Comparison of ENCODE assay signal across 11 cellular contexts in the genomic region with DNA sequence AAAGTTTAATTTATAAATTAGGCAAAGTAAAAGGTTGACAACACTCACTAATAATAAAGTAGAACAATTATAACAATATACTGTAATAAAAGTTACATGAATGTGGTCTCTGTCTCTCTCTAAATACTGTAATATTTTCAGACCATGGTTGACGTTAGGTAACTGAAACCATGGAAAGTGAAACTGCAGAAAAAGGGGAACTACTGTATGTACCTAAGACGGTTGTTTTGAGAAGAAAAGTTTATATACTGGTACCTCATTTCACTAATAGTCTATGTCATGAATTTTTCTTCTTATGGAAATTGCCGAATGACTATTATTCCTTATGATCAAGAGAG.
A peak's percentile ranks its signal among the peaks of the same experiment; 100 is the strongest.
DNase-seq lines count a peak whose midpoint lies in the region; ATAC-seq and TF ChIP-seq lines count a peak whose summit lies in the region.
"Had no signal": no experiment of that assay in that cellular context is flagged by ENCODE, and none has a peak within 500 bp of the region (broad histone marks: within the 10 kb centered on the region; RNA-seq: fewer than 3 reads in every experiment).

No MANE protein-coding gene starts in this region.

- H3K9ac ChIP-seq in SU-DHL-6 (ENCODE audit: low read length) = peak overlapping the region; percentile 44

- peak overlapping the region; percentile 76 for H2AFZ ChIP-seq in SU-DHL-6 (ENCODE audit: low read depth, low read length, severe bottlenecking)

- no peaks in the 10 kb centered on the region for H4K20me1 ChIP-seq in SU-DHL-6 (ENCODE audit: low read depth, low read length)

- ATAC-seq in GM18519 (IDR thresholded peaks at IDR 0.05; ENCODE audit: low FRiP score, unreplicated experiment) = peak; percentile 99
- peak; percentile 99 for ATAC-seq in GM21576 (IDR thresholded peaks at IDR 0.05; ENCODE audit: unreplicated experiment)
- ATAC-seq in HG03196 (IDR thresholded peaks at IDR 0.05; ENCODE audit: unreplicated experiment) = peak; percentile 95
- ATAC-seq in right cardiac atrium = no peak
- ATAC-seq: HCT116 had no signal

- WGBS in right cardiac atrium = 73% methylated on average over 3 of the region's 3 CpGs

- H3K36me3 ChIP-seq in SU-DHL-6 (ENCODE audit: low read length) = no peaks in the 10 kb centered on the region

- intact Hi-C loops in right cardiac atrium (cut with DNase I) = no loop called here

- H3F3A ChIP-seq in SU-DHL-6 (ENCODE audit: insufficient read depth) = peaks cover 34% of the 10 kb centered on the region

- peak overlapping the region; percentile 30 for H3K4me3 ChIP-seq in SU-DHL-6 (ENCODE audit: insufficient read depth, low read length, poor library complexity, severe bottlenecking)
- no peak overlapping the region for H3K4me3 ChIP-seq in right cardiac atrium (ENCODE audit: low read length)

- DNase-seq in NCI-H2227 (lab: John Stamatoyannopoulos, UW; ENCODE audit: unreplicated experiment) (no peak), right cardiac atrium (no peak), NCI-H2171 treated with DMSO at 0.1 percent for 48 hours (lab: John Stamatoyannopoulos, UW) (no peak), NCI-H1105 (lab: John Stamatoyannopoulos, UW) (no peak)
- DNase-seq: activated effector memory CD4-positive, alpha-beta T cell treated with anti-CD3 and anti-CD28 coated beads, Interleukin-2, amount 50 U/mL, for 16 hours; NCI-H2081 had no signal

- H3K4me2 ChIP-seq in SU-DHL-6 (ENCODE audit: low read depth, low read length, poor library complexity, severe bottlenecking) = peak overlapping the region; percentile 73

- TF ChIP-seq CTCF in SU-DHL-6 (IDR thresholded peaks at IDR 0.05; ENCODE audit: insufficient read depth, low read length, poor library complexity, severe bottlenecking) = no peak

- no peaks in the 10 kb centered on the region for H3K79me2 ChIP-seq in SU-DHL-6 (ENCODE audit: insufficient read depth, low read length)

- H3K27me3 ChIP-seq in SU-DHL-6 (ENCODE audit: low read length) (no peaks in the 10 kb centered on the region), right cardiac atrium (ENCODE audit: control insufficient read depth, insufficient read depth) (no peaks in the 10 kb centered on the region)

- H3K9me2 ChIP-seq in SU-DHL-6 (replicated peaks; ENCODE audit: insufficient read depth, low read length) = no peaks in the 10 kb centered on the region

- H3K9me3 ChIP-seq in SU-DHL-6 (ENCODE audit: insufficient read depth, low read length) (no peaks in the 10 kb centered on the region), right cardiac atrium (ENCODE audit: control insufficient read depth, low read length) (no peaks in the 10 kb centered on the region)

- H3K27ac ChIP-seq in SU-DHL-6 (ENCODE audit: low read depth, low read length) (peak overlapping the region; percentile 91), right cardiac atrium (ENCODE audit: low read length) (no peak overlapping the region)

- no peaks in the 10 kb centered on the region for H3K4me1 ChIP-seq in right cardiac atrium (ENCODE audit: control insufficient read depth, insufficient read depth, low read length)

Comparison
In these comparisons a context has a peak if more than half of its experiments do, and no peak if none do; other contexts are left out.
1. ATAC-seq: peak in GM18519 (single experiment), GM21576 (single experiment) and HG03196 (single experiment); none in right cardiac atrium (0 of 2).